In genomic region chr5:39616131-39616530, GRCh38 we compare ENCODE assay signal across 14 cellular contexts.
"Had no signal": no experiment of that assay in that cellular context is flagged by ENCODE, and none has a peak within 500 bp of the region (broad histone marks: within the 10 kb centered on the region; RNA-seq: fewer than 3 reads in every experiment).

No MANE protein-coding gene starts in this region.

- H3K27me3 ChIP-seq: ascending aorta, suprapubic skin had no signal

- H3K4me3 ChIP-seq: ascending aorta, suprapubic skin had no signal

- H3K27ac ChIP-seq: ascending aorta, suprapubic skin had no signal

- H3K4me1 ChIP-seq: ascending aorta, suprapubic skin had no signal

- ATAC-seq: esophagus mucosa, T-cell had no signal

- H3K9me3 ChIP-seq: ascending aorta, suprapubic skin had no signal

- DNase-seq: activated CD4-positive, alpha-beta T cell treated with anti-CD3 and anti-CD28 coated beads, Interleukin-2, amount 50 U/mL, for 1 hour; activated CD8-positive, alpha-beta memory T cell treated with anti-CD3 and anti-CD28 coated beads for 24 hours; activated CD8-positive, alpha-beta memory T cell treated with anti-CD3 and anti-CD28 coated beads, Interleukin-2, amount 50 U/mL, for 48 hours; activated effector memory CD4-positive, alpha-beta T cell treated with Interleukin-2 at 50 U/mL for 16 hours; activated naive CD4-positive, alpha-beta T cell treated with anti-CD3 and anti-CD28 coated beads, Interleukin-2, amount 50 U/mL, for 16 hours; activated T-cell treated with anti-CD3 and anti-CD28 coated beads, Interleukin-2, amount 50 U/mL, for 48 hours; effector CD4-positive, alpha-beta T cell; mesendoderm; posterior cingulate gyrus; T-cell; trophoblast cell had no signal

- H3K36me3 ChIP-seq: ascending aorta, suprapubic skin had no signal
